Comparison of ENCODE assay signal across 10 cellular contexts in genomic region chr10:30857803-30858202, GRCh38.
DNase-seq lines count a peak whose midpoint lies in the region; ATAC-seq and TF ChIP-seq lines count a peak whose summit lies in the region.
"Had no signal": no experiment of that assay in that cellular context is flagged by ENCODE, and none has a peak within 500 bp of the region (broad histone marks: within the 10 kb centered on the region; RNA-seq: fewer than 3 reads in every experiment).

No MANE protein-coding gene starts in this region.

- H3K4me1 ChIP-seq in left lung (peaks cover 8 to 58% of the 10 kb centered on the region in 2 donors), testis (peaks cover 38% of the 10 kb centered on the region), MM.1S (ENCODE audit: low read length) (no peaks in the 10 kb centered on the region)

- TF ChIP-seq CTCF in HL-60 (IDR thresholded peaks at IDR 0.05; ENCODE audit: insufficient read depth, low read length) (no peak), cardiac fibroblast (IDR thresholded peaks at IDR 0.05; ENCODE audit: low read depth, low read length) (no peak), left lung (IDR thresholded peaks at IDR 0.05) (no peak), testis (IDR thresholded peaks at IDR 0.05) (no peak), MM.1S (IDR thresholded peaks at IDR 0.05; ENCODE audit: low read length) (no peak)

- H3K27me3 ChIP-seq in HL-60 (ENCODE audit: insufficient read depth, poor library complexity, severe bottlenecking), result no peaks in the 10 kb centered on the region
- no peaks in the 10 kb centered on the region for H3K27me3 ChIP-seq in left lung
- H3K27me3 ChIP-seq in testis, result no peaks in the 10 kb centered on the region
- no peaks in the 10 kb centered on the region for H3K27me3 ChIP-seq in MM.1S (replicated peaks; ENCODE audit: insufficient read depth, low read length)
- H3K27me3 ChIP-seq: neural progenitor cell had no signal

- H3K36me3 ChIP-seq in left lung (no peaks in the 10 kb centered on the region), testis (ENCODE audit: low read depth, missing control alignments) (no peaks in the 10 kb centered on the region), MM.1S (replicated peaks; ENCODE audit: insufficient read depth, low read length) (no peaks in the 10 kb centered on the region)
- H3K36me3 ChIP-seq: neural progenitor cell had no signal

- H3F3A ChIP-seq in MM.1S (ENCODE audit: insufficient read depth, low read length), result no peaks in the 10 kb centered on the region

- H3K9me3 ChIP-seq in left lung, result no peaks in the 10 kb centered on the region
- no peaks in the 10 kb centered on the region for H3K9me3 ChIP-seq in testis
- no peaks in the 10 kb centered on the region for H3K9me3 ChIP-seq in MM.1S (replicated peaks; ENCODE audit: insufficient read depth, low read length)

- H3K27ac ChIP-seq in HL-60 (replicated peaks) (peak overlapping the region; percentile 55), left lung (peak overlapping the region; percentile 55 to 58), testis (peak overlapping the region in 1 of 2 donors; percentile 47), MM.1S (ENCODE audit: low read length) (no peak overlapping the region)
- H3K27ac ChIP-seq: neural progenitor cell, SK-N-MC had no signal

- no peaks in the 10 kb centered on the region for H3K9me2 ChIP-seq in MM.1S (replicated peaks; ENCODE audit: insufficient read depth, low read length)

- intact Hi-C loops in left lung (cut with DNase I), result no loop called here
- intact Hi-C loops in testis (cut with DNase I; ENCODE audit: low total_unique reads), result no loop called here

- H3K4me3 ChIP-seq in HL-60 (replicated peaks; ENCODE audit: insufficient read depth, low read length) (no peak overlapping the region), cardiac fibroblast (replicated peaks in 1 of 2; ENCODE audit: low read depth in 2 of 2, low read length in 2 of 2) (no peak overlapping the region), left lung (no peak overlapping the region), testis (no peak overlapping the region), MM.1S (ENCODE audit: low read length) (no peak overlapping the region)
- H3K4me3 ChIP-seq: neural progenitor cell, SK-N-MC had no signal

- H4K20me1 ChIP-seq in MM.1S (ENCODE audit: insufficient read depth, low read length), result no peaks in the 10 kb centered on the region

- peak; percentile 74 for ATAC-seq in left lung
- no peak for ATAC-seq in HG02840 (IDR thresholded peaks at IDR 0.05; ENCODE audit: low FRiP score, unreplicated experiment)

- no peak overlapping the region for H2AFZ ChIP-seq in MM.1S (ENCODE audit: low read length)
- H2AFZ ChIP-seq: neural progenitor cell had no signal

- WGBS in testis, 2 donors, result 42 to 63% methylated on average over 3 of the region's 3 CpGs

- no peak overlapping the region for H3K9ac ChIP-seq in MM.1S (ENCODE audit: low read length)
- H3K9ac ChIP-seq: neural progenitor cell had no signal

- TF ChIP-seq POLR2A in testis (IDR thresholded peaks at IDR 0.05), result no peak

- no peaks in the 10 kb centered on the region for H3K79me2 ChIP-seq in MM.1S (ENCODE audit: low read length)

- peak; percentile 61 to 89 for DNase-seq in HL-60 (ENCODE audit: low read depth in 1 of 2, low spot score in 1 of 2)
- DNase-seq in cardiac fibroblast (ENCODE audit: low read depth in 2 of 2), result peak; percentile 86 to 99
- DNase-seq in left lung, result no peak
- peak; percentile 80 for DNase-seq in testis
- no peak for DNase-seq in central memory CD4-positive, alpha-beta T cell
- DNase-seq in MM.1S, result no peak
- no peak for DNase-seq in activated CD4-positive, alpha-beta T cell treated with anti-CD3 and anti-CD28 coated beads, Interleukin-2, amount 50 U/mL, for 48 hours

- no peak overlapping the region for H3K4me2 ChIP-seq in MM.1S (ENCODE audit: low read depth, low read length)
- H3K4me2 ChIP-seq: neural progenitor cell had no signal

Comparison
In these comparisons a context has a peak if more than half of its experiments do, and no peak if none do; other contexts are left out.
1. DNase-seq: peak in HL-60 (2 of 2), cardiac fibroblast (2 of 2) and testis (single experiment); none in left lung (0 of 2), central memory CD4-positive, alpha-beta T cell (single experiment), MM.1S (single experiment) and activated CD4-positive, alpha-beta T cell treated with anti-CD3 and anti-CD28 coated beads, Interleukin-2, amount 50 U/mL, for 48 hours (0 of 2).